Comparison of ENCODE assay signal across 8 cellular contexts in genomic region chr12:96489392-96490056, GRCh38. TPM values are rescaled to one million over a fixed set of nuclear protein-coding genes. Genes with fewer than 3 reads are reported as not detected.
DNase-seq lines count a peak whose midpoint lies in the region; TF ChIP-seq lines count a peak whose summit lies in the region.

Gene CFAP54 (plus strand): TSS chr12:96489577. CDS start chr12:96489610, 33 bp downstream.

- H3K4me2 ChIP-seq in H9 (ENCODE audit: insufficient read depth, insufficient read length, low read length), result peak within 1 kb of the TSS; percentile 67
- peak within 1 kb of the TSS; percentile 92 for H3K4me2 ChIP-seq in MM.1S (ENCODE audit: low read depth, low read length)

- no peak within 1 kb of the TSS for H4K8ac ChIP-seq in H9 (replicated peaks; ENCODE audit: insufficient read length, low read depth, low read length)

- no peak within 1 kb of the TSS for H2BK5ac ChIP-seq in H9 (ENCODE audit: insufficient read length, low read length)

- no CpG with 5 or more reads among the region's 53 CpGs for WGBS in H9 (ENCODE audit: extremely low coverage, insufficient read length, low lambda C conversion rate)

- H3K27me3 Mint-ChIP-seq in H9 (ENCODE audit: low read depth), result peaks cover 16% of the 10 kb centered on the region

- peak within 1 kb of the TSS; percentile 64; the same call in 1 of the 2 replicates for H3K14ac ChIP-seq in H9 (ENCODE audit: insufficient read depth, low read length)

- no peaks in the 10 kb centered on the region for H3K9me2 ChIP-seq in MM.1S (replicated peaks; ENCODE audit: insufficient read depth, low read length)

- H3K18ac ChIP-seq in H9 (ENCODE audit: insufficient read length, low read depth, low read length), result peak within 1 kb of the TSS; percentile 34

- H2BK12ac ChIP-seq in H9 (ENCODE audit: insufficient read length, low read depth, low read length), result no peak within 1 kb of the TSS

- no peak within 1 kb of the TSS for H3K27ac ChIP-seq in H9 (ENCODE audit: insufficient read length, low read depth, low read length)
- peak within 1 kb of the TSS; percentile 28; the same call in 1 of the 2 replicates for H3K27ac ChIP-seq in MM.1S (ENCODE audit: low read length)

- H3K27me3 ChIP-seq in H9 (ENCODE audit: insufficient read depth, low read length) (no peaks in the 10 kb centered on the region), MM.1S (replicated peaks; ENCODE audit: insufficient read depth, low read length) (no peaks in the 10 kb centered on the region), neuron (ENCODE audit: insufficient read depth, low read length) (no peaks in the 10 kb centered on the region)

- H4K91ac ChIP-seq in H9 (ENCODE audit: insufficient read length, low read depth, low read length), result no peak within 1 kb of the TSS

- H2BK120ac ChIP-seq in H9 (ENCODE audit: low read depth, low read length, poor library complexity, severe bottlenecking), result no peak within 1 kb of the TSS

- H3K23ac ChIP-seq in H9 (ENCODE audit: insufficient read length, low read depth, low read length), result no peak within 1 kb of the TSS

- H3K4me3 Mint-ChIP-seq in H9, result peak within 1 kb of the TSS; percentile 91 to 92

- H3K36me3 Mint-ChIP-seq in H9 (ENCODE audit: insufficient read depth in 1 of 3, low read depth in 3 of 3), result no peaks in the 10 kb centered on the region; a peak in 1 of 7 replicates

- H3K4me1 ChIP-seq in H9 (ENCODE audit: insufficient read depth, low read length), result no peaks in the 10 kb centered on the region
- peaks cover 13% of the 10 kb centered on the region for H3K4me1 ChIP-seq in MM.1S (ENCODE audit: low read length)
- peaks cover 4% of the 10 kb centered on the region for H3K4me1 ChIP-seq in neuron (ENCODE audit: insufficient read depth, low read length)

- H3K9ac ChIP-seq in H9 (ENCODE audit: extremely low read depth, insufficient read length, low read length) (no peak within 1 kb of the TSS), MM.1S (ENCODE audit: low read length) (peak within 1 kb of the TSS; percentile 87)

- H3K4me3 ChIP-seq in MM.1S (ENCODE audit: low read length), result peak within 1 kb of the TSS; percentile 81
- peak within 1 kb of the TSS; percentile 70 for H3K4me3 ChIP-seq in neuron (ENCODE audit: low read length)

- DNase-seq in EL (peak; percentile 93), H9 (peak; percentile 95), MM.1S (peak; percentile 96), SIG-M5 (lab: John Stamatoyannopoulos, UW) (peak; percentile 58), foreskin melanocyte (peak; percentile 87), stromal cell of bone marrow (ENCODE audit: low read depth) (peak; percentile 95)
- peak; percentile 91 for DNase-seq in activated gamma-delta T cell treated with anti-CD3 and anti-CD28 coated beads, Interleukin-2, amount 50 U/mL, for 16 hours (ENCODE audit: low read depth)

- H3K9me3 ChIP-seq in H9 (ENCODE audit: control insufficient read depth, low read depth, low read length), result no peaks in the 10 kb centered on the region
- no peaks in the 10 kb centered on the region for H3K9me3 ChIP-seq in MM.1S (replicated peaks; ENCODE audit: insufficient read depth, low read length)
- no peaks in the 10 kb centered on the region for H3K9me3 ChIP-seq in neuron (ENCODE audit: low read length)

- no peak within 1 kb of the TSS for H4K5ac ChIP-seq in H9 (ENCODE audit: insufficient read length, low read depth, low read length)

- H4K20me1 ChIP-seq in H9 (ENCODE audit: control insufficient read depth, insufficient read depth, insufficient read length) (no peaks in the 10 kb centered on the region), MM.1S (ENCODE audit: insufficient read depth, low read length) (no peaks in the 10 kb centered on the region)

- H3K79me2 ChIP-seq in H9 (ENCODE audit: insufficient read depth, low read length) (no peaks in the 10 kb centered on the region), MM.1S (ENCODE audit: low read length) (no peaks in the 10 kb centered on the region)

- no peaks in the 10 kb centered on the region for H3K9me3 Mint-ChIP-seq in H9

- no peak within 1 kb of the TSS for H3K56ac ChIP-seq in H9 (ENCODE audit: insufficient read length, low read depth, low read length)

- peak within 1 kb of the TSS in 2 of 3 experiments; percentile 5 to 95; a peak in 2 of 7 replicates for H3K27ac Mint-ChIP-seq in H9

- no peak within 1 kb of the TSS for H2BK15ac ChIP-seq in H9 (ENCODE audit: low read depth, low read length)

- TF ChIP-seq CTCF in H9 (conservative IDR thresholded peaks at IDR 0.05), result peak; percentile 88
- peak; percentile 82 for TF ChIP-seq CTCF in MM.1S (IDR thresholded peaks at IDR 0.05; ENCODE audit: low read length)

- no peak within 1 kb of the TSS for H3T11ph ChIP-seq in H9 (ENCODE audit: low read length)

- peaks cover 4% of the 10 kb centered on the region; the same call in 1 of the 2 replicates for H3F3A ChIP-seq in MM.1S (ENCODE audit: insufficient read depth, low read length)

- H3K23me2 ChIP-seq in H9 (ENCODE audit: insufficient read length, low read depth, low read length, poor library complexity, severe bottlenecking), result no peaks in the 10 kb centered on the region

- H2AK5ac ChIP-seq in H9 (ENCODE audit: insufficient read length, low read length), result no peak within 1 kb of the TSS

- H3K4ac ChIP-seq in H9 (ENCODE audit: low read depth, low read length), result no peak within 1 kb of the TSS

- H2AFZ ChIP-seq in H9 (ENCODE audit: low read length) (no peak within 1 kb of the TSS), MM.1S (ENCODE audit: low read length) (peak within 1 kb of the TSS; percentile 90), neuron (ENCODE audit: low read depth, low read length) (peak within 1 kb of the TSS; percentile 93)

- no peaks in the 10 kb centered on the region for H3K79me1 ChIP-seq in H9 (ENCODE audit: insufficient read depth, low read depth, low read length, poor library complexity, severe bottlenecking)

- peaks cover 3 to 8% of the 10 kb centered on the region in 2 experiments; a peak in 3 of 4 replicates for H3K4me1 Mint-ChIP-seq in H9

- H3K36me3 ChIP-seq in MM.1S (replicated peaks; ENCODE audit: insufficient read depth, low read length), result no peaks in the 10 kb centered on the region
- no peaks in the 10 kb centered on the region for H3K36me3 ChIP-seq in neuron (ENCODE audit: insufficient read depth, low read length)

- no peak within 1 kb of the TSS for H2BK20ac ChIP-seq in H9 (ENCODE audit: low read depth, low read length, poor library complexity, severe bottlenecking)

RNA-seq across cellular contexts. Expression of gene CFAP54, which starts in this region (rescaled TPM):
- 0.24 and 0.33 TPM in 2 replicates for total RNA-seq in H9 (2021)

Comparison
In these comparisons a context has a peak if more than half of its experiments do, and no peak if none do; other contexts are left out.
1. Peak in DNase-seq and H3K4me2 ChIP-seq in H9; RNA of the gene not detected or under 1 TPM.